In genomic region chr2:237614151-237614720, GRCh38 we compare ENCODE assay signal across 1 cellular context.
TF ChIP-seq lines count a peak whose summit lies in the region.

No MANE protein-coding gene starts in this region.

TF ChIP-seq in HepG2, 621 proteins besides CTCF, POLR2A, EP300 and RAD21 (continued from another document):
- TF ChIP-seq HMGXB3 (CRISPR knock-in tag; IDR thresholded peaks at IDR 0.05; ENCODE audit: borderline replicate concordance) (peak; percentile 85), KMT2B (CRISPR knock-in tag; IDR thresholded peaks at IDR 0.05) (peak; percentile 77; the same call in 1 of the 2 replicates), HOMEZ (CRISPR knock-in tag; IDR thresholded peaks at IDR 0.05; ENCODE audit: low read depth) (peak; percentile 90; the same call in 1 of the 2 replicates), AFF4 (CRISPR knock-in tag; IDR thresholded peaks at IDR 0.05) (peak; percentile 28), NR2F6 (IDR thresholded peaks at IDR 0.05) (peak; percentile 97), NR2F6 (CRISPR knock-in tag; IDR thresholded peaks at IDR 0.05) (peak; percentile 96), RFX3 (CRISPR knock-in tag; IDR thresholded peaks at IDR 0.05) (no peak), SIX1 (CRISPR knock-in tag; IDR thresholded peaks at IDR 0.05; ENCODE audit: borderline replicate concordance) (peak; percentile 85), ZNF878 (CRISPR knock-in tag; IDR thresholded peaks at IDR 0.05) (peak; percentile 87; the same call in 1 of the 2 replicates), ZNF10 (CRISPR knock-in tag; IDR thresholded peaks at IDR 0.05; ENCODE audit: borderline replicate concordance, low read depth) (no peak), EHMT2 (IDR thresholded peaks at IDR 0.05; ENCODE audit: borderline replicate concordance, low read depth, low read length) (peak; percentile 64; the same call in 1 of the 2 replicates), MTF2 (CRISPR knock-in tag; IDR thresholded peaks at IDR 0.05; ENCODE audit: borderline replicate concordance) (no peak), ZNF597 (CRISPR knock-in tag; IDR thresholded peaks at IDR 0.05) (no peak), ZIK1 (CRISPR knock-in tag; IDR thresholded peaks at IDR 0.05; ENCODE audit: borderline replicate concordance, low read depth) (peak; percentile 60), ZNF720 (CRISPR knock-in tag; IDR thresholded peaks at IDR 0.05) (no peak), GPBP1L1 (CRISPR knock-in tag; IDR thresholded peaks at IDR 0.05) (no peak), ZNF280B (CRISPR knock-in tag; IDR thresholded peaks at IDR 0.05; ENCODE audit: borderline replicate concordance) (no peak), KLF11 (CRISPR knock-in tag; IDR thresholded peaks at IDR 0.05) (no peak), REST (IDR thresholded peaks at IDR 0.05; ENCODE audit: borderline replicate concordance in 1 of 2, low read depth in 1 of 2, low read length in 2 of 2) (peak in 1 of 2 experiments; percentile 78; a peak in 2 of 4 replicates), THYN1 (CRISPR knock-in tag; IDR thresholded peaks at IDR 0.05; ENCODE audit: borderline replicate concordance, low read depth) (no peak), DZIP1 (CRISPR knock-in tag; IDR thresholded peaks at IDR 0.05) (no peak), PLRG1 (conservative IDR thresholded peaks at IDR 0.05) (no peak), CHD2 (IDR thresholded peaks at IDR 0.05; ENCODE audit: low read depth, low read length) (no peak), SATB2 (CRISPR knock-in tag; IDR thresholded peaks at IDR 0.05) (no peak), SIN3A (IDR thresholded peaks at IDR 0.05; ENCODE audit: borderline replicate concordance, low read depth, low read length) (peak; percentile 80), IKZF4 (CRISPR knock-in tag; IDR thresholded peaks at IDR 0.05; ENCODE audit: borderline replicate concordance, low read depth, not compliant biosample characterization) (no peak), ZNF75D (CRISPR knock-in tag; IDR thresholded peaks at IDR 0.05; ENCODE audit: borderline replicate concordance) (no peak), HOXA3 (CRISPR knock-in tag; IDR thresholded peaks at IDR 0.05) (peak; percentile 89)
